In genomic region chr12:14774944-14775651, GRCh38 we compare ENCODE assay signal across 8 cellular contexts. TPM values are rescaled to one million over a fixed set of nuclear protein-coding genes. Genes with fewer than 3 reads are reported as not detected.
DNase-seq lines count a peak whose midpoint lies in the region; ATAC-seq and TF ChIP-seq lines count a peak whose summit lies in the region.

No MANE protein-coding gene starts in this region.

- H3K27me3 Mint-ChIP-seq in CD8-positive, alpha-beta memory T cell, result peaks cover 0 to 9% of the 10 kb centered on the region in 2 donors
- H3K27me3 Mint-ChIP-seq in nephron (ENCODE audit: low read depth), result no peaks in the 10 kb centered on the region

- no peak for ATAC-seq in HG02571 (IDR thresholded peaks at IDR 0.05; ENCODE audit: unreplicated experiment)
- no peak for ATAC-seq in HG03571 (IDR thresholded peaks at IDR 0.05; ENCODE audit: unreplicated experiment)

- no peaks in the 10 kb centered on the region for H3K36me3 ChIP-seq in CD8-positive, alpha-beta memory T cell (ENCODE audit: insufficient read depth, low read length)
- H3K36me3 ChIP-seq in vagina, result no peaks in the 10 kb centered on the region

- H3K4me1 ChIP-seq in CD8-positive, alpha-beta memory T cell (ENCODE audit: insufficient read depth, low read length), result peaks cover 31% of the 10 kb centered on the region
- peaks cover 33% of the 10 kb centered on the region for H3K4me1 ChIP-seq in vagina

- peak overlapping the region; percentile 72 for H3K4me3 ChIP-seq in CD8-positive, alpha-beta memory T cell (ENCODE audit: low read length)
- peak overlapping the region; percentile 79 to 85 for H3K4me3 ChIP-seq in vagina

- peak in 3 of 5 donors; percentile 18 to 52 (median 39) for DNase-seq in CD8-positive, alpha-beta memory T cell
- peak; percentile 59 for DNase-seq in MV-4-11 (lab: John Stamatoyannopoulos, UW)
- peak; percentile 11 for DNase-seq in activated T-helper 9 cell treated with anti-CD3 and anti-CD28 coated beads, Interleukin-2, amount 50 U/mL, for 16 hours (ENCODE audit: low read depth)
- peak; percentile 53 for DNase-seq in fibroblast of the conjunctiva (ENCODE audit: low read depth)
- DNase-seq in vagina (ENCODE audit: extremely low spot score in 2 of 2), result peak in 1 of 2 donors; percentile 92

- H3K4me1 Mint-ChIP-seq in CD8-positive, alpha-beta memory T cell, result peaks cover 47 to 59% (median 50%) of the 10 kb centered on the region in 3 donors
- H3K4me1 Mint-ChIP-seq in nephron, result peaks cover 38% of the 10 kb centered on the region

- H3K27ac ChIP-seq in CD8-positive, alpha-beta memory T cell (ENCODE audit: low read depth, low read length), result peak overlapping the region; percentile 74
- peak overlapping the region; percentile 91 for H3K27ac ChIP-seq in vagina

- H3K36me3 Mint-ChIP-seq in CD8-positive, alpha-beta memory T cell, result peaks cover 0 to 26% (median 0%) of the 10 kb centered on the region in 3 donors
- H3K36me3 Mint-ChIP-seq in nephron (ENCODE audit: low read depth), result no peaks in the 10 kb centered on the region

- peak overlapping the region; percentile 95 to 100 (median 97) for H3K4me3 Mint-ChIP-seq in CD8-positive, alpha-beta memory T cell
- H3K4me3 Mint-ChIP-seq in nephron, result peak overlapping the region; percentile 95 to 99 (median 97)

- no peaks in the 10 kb centered on the region for H3K9me3 Mint-ChIP-seq in CD8-positive, alpha-beta memory T cell
- no peaks in the 10 kb centered on the region for H3K9me3 Mint-ChIP-seq in nephron

- no peak for TF ChIP-seq CTCF in nephron (IDR thresholded peaks at IDR 0.05; ENCODE audit: unreplicated experiment in 3 of 3)
- TF ChIP-seq CTCF in vagina (IDR thresholded peaks at IDR 0.05), result peak in 1 of 3 experiments; percentile 8

- peak overlapping the region; percentile 93 to 99 (median 96) for H3K27ac Mint-ChIP-seq in CD8-positive, alpha-beta memory T cell
- peak overlapping the region; percentile 95 to 100 (median 98) for H3K27ac Mint-ChIP-seq in nephron

- no peaks in the 10 kb centered on the region for H3K27me3 ChIP-seq in CD8-positive, alpha-beta memory T cell (ENCODE audit: insufficient read depth, low read length, poor library complexity, severe bottlenecking)
- no peaks in the 10 kb centered on the region for H3K27me3 ChIP-seq in vagina

- peak in 1 of 2 donors; percentile 8 for TF ChIP-seq POLR2A in vagina (IDR thresholded peaks at IDR 0.05)

- no peaks in the 10 kb centered on the region for H3K9me3 ChIP-seq in CD8-positive, alpha-beta memory T cell (ENCODE audit: low read length)
- no peaks in the 10 kb centered on the region for H3K9me3 ChIP-seq in vagina

- CTCF ChIA-PET in CD8-positive, alpha-beta memory T cell (lab: Charles Lee), result interaction anchor here (0.7 to 4.8 kb wide), 9 partner anchors 8 to 219 kb away, joined by 3 to 28 read pairs (median 4); partner anchors contain the start of genes C12orf60 and WBP11

- POLR2A ChIA-PET in CD8-positive, alpha-beta memory T cell (lab: Charles Lee), result interaction anchor here (0.9 to 7.3 kb wide), 6 partner anchors 9 to 185 kb away, joined by 3 to 128 read pairs (median 4); partner anchors contain the start of genes C12orf60 and WBP11

- intact Hi-C loops in vagina (cut with DNase I), result loop anchor here (10.0 kb wide), 1 partner anchor 110 kb away; the partner anchor contains the start of gene MGP

RNA-seq across cellular contexts. Expression of gene WBP11, which starts 28.2 kb away (rescaled TPM):
- 100 to 1,000 TPM; 149 to 156 TPM for total RNA-seq in CD8-positive, alpha-beta memory T cell
- 70.2 TPM for polyA plus RNA-seq in CD8-positive, alpha-beta memory T cell
- 12.8 TPM for total RNA-seq in vagina

RNA-seq across cellular contexts. Expression of gene C12orf60, which starts 28.4 kb away (rescaled TPM):
- total RNA-seq in CD8-positive, alpha-beta memory T cell, result 1 to 10 TPM; 3.1 TPM
- polyA plus RNA-seq in CD8-positive, alpha-beta memory T cell, result 0.95 TPM
- total RNA-seq in vagina, result 0.74 TPM

RNA-seq across cellular contexts. Expression of gene SMCO3, which starts 38.9 kb away (rescaled TPM):
- not detected for total RNA-seq in CD8-positive, alpha-beta memory T cell
- polyA plus RNA-seq in CD8-positive, alpha-beta memory T cell, result not detected
- not detected for total RNA-seq in vagina

Comparison
In these comparisons a context has a peak if more than half of its experiments do, and no peak if none do; other contexts are left out.
1. RNA of gene WBP11, which starts 28.2 kb away (total RNA-seq): 149 to 156 TPM in CD8-positive, alpha-beta memory T cell; 12.8 TPM in vagina (single experiment); every median in the first group is over 10 times any median in the second.